ENCODE assay signal across 9 cellular contexts in genomic region chr6:116511424-116512131, GRCh38. TPM values are rescaled to one million over a fixed set of nuclear protein-coding genes. Genes with fewer than 3 reads are reported as not detected.
A peak's percentile ranks its signal among the peaks of the same experiment; 100 is the strongest.
DNase-seq lines count a peak whose midpoint lies in the region; ATAC-seq, FAIRE-seq and TF ChIP-seq lines count a peak whose summit lies in the region.
"Had no signal": no experiment of that assay in that cellular context is flagged by ENCODE, and none has a peak within 500 bp of the region (broad histone marks: within the 10 kb centered on the region; RNA-seq: fewer than 3 reads in every experiment).

TSS of gene CALHM5 (plus strand) at chr6:116511639. CDS start at chr6:116511697, 58 bp downstream.

- ATAC-seq in upper lobe of left lung (ENCODE audit: low FRiP score in 2 of 2): peak; percentile 72 to 94

- no peaks in the 10 kb centered on the region for H3F3A ChIP-seq in Loucy (ENCODE audit: low read depth)

- DNase-seq in D721Med (ENCODE audit: insufficient read length, low spot score) (no peak), chondrocyte (ENCODE audit: low spot score) (no peak), lower leg skin (ENCODE audit: low spot score in 2 of 2) (peak in 1 of 2 donors; percentile 39), upper lobe of left lung (peak in 1 of 2 donors; percentile 34), NCI-H2196 (lab: John Stamatoyannopoulos, UW; ENCODE audit: unreplicated experiment) (no peak), NCI-H510A (lab: John Stamatoyannopoulos, UW) (no peak)
- no peak for DNase-seq in activated naive CD8-positive, alpha-beta T cell treated with anti-CD3 and anti-CD28 coated beads for 36 hours
- DNase-seq: naive B cell had no signal

- H3K27me3 ChIP-seq in Loucy (ENCODE audit: insufficient read depth, low read length, poor library complexity, severe bottlenecking): no peaks in the 10 kb centered on the region
- no peaks in the 10 kb centered on the region for H3K27me3 ChIP-seq in upper lobe of left lung

- H4K20me1 ChIP-seq in Loucy (ENCODE audit: insufficient read depth, low read length, poor library complexity, severe bottlenecking): no peaks in the 10 kb centered on the region

- H3K36me3 ChIP-seq in Loucy (ENCODE audit: insufficient read depth, low read length) (no peaks in the 10 kb centered on the region), upper lobe of left lung (peaks cover 0 to 6% (median 2%) of the 10 kb centered on the region in 4 donors)

- H2AFZ ChIP-seq in Loucy (ENCODE audit: low read length): peak within 1 kb of the TSS; percentile 26; the same call in 1 of the 2 replicates

- H3K9me3 Mint-ChIP-seq in chondrocyte (ENCODE audit: low read depth): peaks cover 15% of the 10 kb centered on the region
- peaks cover 8% of the 10 kb centered on the region for H3K9me3 Mint-ChIP-seq in activated naive CD8-positive, alpha-beta T cell treated with anti-CD3 and anti-CD28 coated beads for 36 hours

- no peak within 1 kb of the TSS for H3K4me2 ChIP-seq in Loucy (ENCODE audit: low read depth, low read length, poor library complexity, severe bottlenecking)

- H3K27ac Mint-ChIP-seq in chondrocyte (ENCODE audit: unreplicated experiment): peak within 1 kb of the TSS; percentile 99
- H3K27ac Mint-ChIP-seq in activated naive CD8-positive, alpha-beta T cell treated with anti-CD3 and anti-CD28 coated beads for 36 hours: no peak within 1 kb of the TSS

- peak within 1 kb of the TSS; percentile 87 for H3K4me3 Mint-ChIP-seq in chondrocyte (ENCODE audit: unreplicated experiment)
- no peak within 1 kb of the TSS for H3K4me3 Mint-ChIP-seq in activated naive CD8-positive, alpha-beta T cell treated with anti-CD3 and anti-CD28 coated beads for 36 hours
- H3K4me3 Mint-ChIP-seq: naive B cell had no signal

- FAIRE-seq in D721Med (lab: Jason Lieb, UNC): no peak

- no peaks in the 10 kb centered on the region for H3K4me1 ChIP-seq in Loucy (ENCODE audit: insufficient read depth, low read length, poor library complexity, severe bottlenecking)
- H3K4me1 ChIP-seq in upper lobe of left lung: peaks cover 6 to 17% (median 6%) of the 10 kb centered on the region in 4 donors

- intact Hi-C loops in lower leg skin (cut with DNase I; ENCODE audit: low total_unique reads): no loop called here

- H3K9me3 ChIP-seq in Loucy (ENCODE audit: insufficient read depth, low read depth, low read length): peaks cover 3% of the 10 kb centered on the region; the same call in 1 of the 2 replicates
- no peaks in the 10 kb centered on the region for H3K9me3 ChIP-seq in upper lobe of left lung

- H3K9ac ChIP-seq in Loucy (ENCODE audit: low read depth, low read length, poor library complexity, severe bottlenecking): no peak within 1 kb of the TSS

- H3K9me2 ChIP-seq in Loucy (replicated peaks; ENCODE audit: low read depth, low read length): no peaks in the 10 kb centered on the region

- no peak within 1 kb of the TSS for H3K4me3 ChIP-seq in Loucy (ENCODE audit: low read length, poor library complexity, severe bottlenecking)
- peak within 1 kb of the TSS; percentile 30 for H3K4me3 ChIP-seq in lower leg skin (ENCODE audit: low read depth, poor library complexity, severe bottlenecking)
- H3K4me3 ChIP-seq in upper lobe of left lung: peak within 1 kb of the TSS; percentile 30 to 47 (median 40)

- peak within 1 kb of the TSS; percentile 79 to 91 (median 84) for H3K27ac ChIP-seq in upper lobe of left lung

- H3K79me2 ChIP-seq in Loucy (ENCODE audit: insufficient read depth, low read length): no peaks in the 10 kb centered on the region

- H3K27me3 Mint-ChIP-seq in chondrocyte (ENCODE audit: low read depth): no peaks in the 10 kb centered on the region
- peaks cover 4% of the 10 kb centered on the region for H3K27me3 Mint-ChIP-seq in activated naive CD8-positive, alpha-beta T cell treated with anti-CD3 and anti-CD28 coated beads for 36 hours
- H3K27me3 Mint-ChIP-seq: naive B cell had no signal

- TF ChIP-seq CTCF in D721Med (IDR thresholded peaks at IDR 0.05; ENCODE audit: insufficient read depth, missing control alignments): peak; percentile 36
- peak; percentile 55 for TF ChIP-seq CTCF in Loucy (conservative IDR thresholded peaks at IDR 0.05; ENCODE audit: low read length)
- peak; percentile 88 for TF ChIP-seq CTCF in chondrocyte (IDR thresholded peaks at IDR 0.05)
- no peak for TF ChIP-seq CTCF in lower leg skin (IDR thresholded peaks at IDR 0.05)
- TF ChIP-seq CTCF in upper lobe of left lung (IDR thresholded peaks at IDR 0.05): peak; percentile 60 to 76 (median 73)

- TF ChIP-seq POLR2A in lower leg skin (IDR thresholded peaks at IDR 0.05): no peak
- no peak for TF ChIP-seq POLR2A in upper lobe of left lung (IDR thresholded peaks at IDR 0.05)

- H3K36me3 Mint-ChIP-seq in chondrocyte (ENCODE audit: low read depth): peaks cover 9% of the 10 kb centered on the region
- no peaks in the 10 kb centered on the region for H3K36me3 Mint-ChIP-seq in activated naive CD8-positive, alpha-beta T cell treated with anti-CD3 and anti-CD28 coated beads for 36 hours
- H3K36me3 Mint-ChIP-seq: naive B cell had no signal

- peaks cover 35% of the 10 kb centered on the region for H3K4me1 Mint-ChIP-seq in chondrocyte (ENCODE audit: low read depth)
- no peaks in the 10 kb centered on the region for H3K4me1 Mint-ChIP-seq in activated naive CD8-positive, alpha-beta T cell treated with anti-CD3 and anti-CD28 coated beads for 36 hours

- 47 to 59% methylated on average over 10 of the region's 10 CpGs for WGBS in lower leg skin, 2 donors
- 43 to 46% methylated on average over 10 of the region's 10 CpGs for WGBS in upper lobe of left lung, 2 donors

- no peak for TF ChIP-seq EP300 in upper lobe of left lung (IDR thresholded peaks at IDR 0.05)

RNA-seq across cellular contexts. Expression of gene CALHM5, which starts in this region (rescaled TPM):
- 9.7 to 10.8 TPM (median 10.4 TPM) in 3 replicates for total RNA-seq in chondrocyte
- 1 to 10 TPM in 3 of 4 donors, under 1 TPM in 1; 0.34 to 3.9 (median 1.7) TPM for total RNA-seq in lower leg skin
- 1 to 10 TPM in 4 of 6 donors, under 1 TPM in 2; 0.76 to 2.9 (median 1.2) TPM for total RNA-seq in upper lobe of left lung
- not detected for total RNA-seq in activated naive CD8-positive, alpha-beta T cell treated with anti-CD3 and anti-CD28 coated beads for 36 hours

Comparison
In these comparisons a context has a peak if more than half of its experiments do, and no peak if none do; other contexts are left out.
1. CTCF ChIP-seq: peak in D721Med (single experiment), Loucy (single experiment), chondrocyte (single experiment) and upper lobe of left lung (6 of 6); none in lower leg skin (0 of 3).